Comparison of ENCODE assay signal across 8 cellular contexts in the genomic region with DNA sequence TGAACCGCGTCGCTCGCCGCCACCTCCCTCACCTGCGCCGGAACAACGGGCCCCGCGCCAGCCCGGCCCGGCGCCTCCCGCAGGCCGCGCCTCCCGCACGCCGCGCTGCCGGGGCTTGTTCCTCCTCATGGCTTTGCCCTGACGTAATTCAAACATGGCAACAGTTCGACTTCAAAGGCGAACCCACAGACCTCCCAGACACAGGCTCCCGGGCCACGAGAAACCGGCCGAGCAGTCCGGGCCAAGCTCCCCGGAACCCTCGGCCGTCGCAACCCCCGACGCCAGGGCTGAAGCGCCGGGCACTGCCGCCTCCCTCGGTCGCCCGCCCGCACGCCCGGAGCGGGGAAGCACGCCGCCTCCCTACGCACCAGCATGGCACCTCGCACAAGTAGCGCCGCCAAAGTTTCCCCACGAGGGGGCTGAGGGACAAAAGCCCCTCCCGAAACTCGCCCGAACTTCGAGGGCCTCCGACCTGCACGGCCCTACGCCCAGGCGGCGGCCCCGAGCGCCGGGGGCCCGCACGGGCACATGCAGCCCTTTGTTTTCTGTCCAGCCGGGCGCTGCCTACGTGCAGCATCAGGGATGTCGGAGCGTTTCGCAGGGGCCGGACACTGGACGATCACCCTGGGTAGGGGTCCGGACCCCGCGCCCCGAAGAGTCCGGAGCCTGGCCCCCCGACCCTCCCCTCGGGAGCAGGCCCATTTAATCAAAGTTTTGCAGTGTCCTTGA. TPM values are rescaled to one million over a fixed set of nuclear protein-coding genes. Genes with fewer than 3 reads are reported as not detected.
DNase-seq lines count a peak whose midpoint lies in the region; ATAC-seq and TF ChIP-seq lines count a peak whose summit lies in the region.

No MANE protein-coding gene starts in this region.

- peaks cover 47% of the 10 kb centered on the region for H3K4me1 Mint-ChIP-seq in activated B cell treated with CpG ODN at 0.5 μM for 24 hours
- H3K4me1 Mint-ChIP-seq in central memory CD8-positive, alpha-beta T cell, result peaks cover 54% of the 10 kb centered on the region

- ATAC-seq in activated B cell treated with CpG ODN at 0.5 μM for 24 hours (ENCODE audit: low read depth), result peak; percentile 58
- peak; percentile 60 for ATAC-seq in central memory CD8-positive, alpha-beta T cell (replicated peaks; ENCODE audit: extremely low read depth, poor library complexity, severe bottlenecking)

- peaks cover 19% of the 10 kb centered on the region for H3K36me3 Mint-ChIP-seq in activated B cell treated with CpG ODN at 0.5 μM for 24 hours (ENCODE audit: low read depth)
- H3K36me3 Mint-ChIP-seq in central memory CD8-positive, alpha-beta T cell (ENCODE audit: insufficient read depth), result peaks cover 25% of the 10 kb centered on the region

- H3K27ac Mint-ChIP-seq in activated B cell treated with CpG ODN at 0.5 μM for 24 hours, result peak overlapping the region; percentile 97
- peak overlapping the region; percentile 91 for H3K27ac Mint-ChIP-seq in central memory CD8-positive, alpha-beta T cell (ENCODE audit: low read depth)

- POLR2A ChIA-PET in HEK293T (lab: Yijun Ruan, JAX), result no interaction called here
- POLR2A ChIA-PET in activated B cell treated with CpG ODN at 0.5 μM for 24 hours (lab: Charles Lee), result interaction anchor here (6.1 kb wide), 1 partner anchor 25 kb away, joined by 116 read pairs; no protein-coding TSS in a partner anchor

- intact Hi-C loops in activated B cell treated with CpG ODN at 0.5 μM for 24 hours (cut with micrococcal nuclease), result loop anchor here (2.0 to 10.0 kb wide), 3 partner anchors 641 to 1939 kb away; a partner anchor contains a TSS

- H3K9me3 Mint-ChIP-seq in activated B cell treated with CpG ODN at 0.5 μM for 24 hours, result no peaks in the 10 kb centered on the region
- H3K9me3 Mint-ChIP-seq in central memory CD8-positive, alpha-beta T cell, result no peaks in the 10 kb centered on the region

- H3K27me3 Mint-ChIP-seq in activated B cell treated with CpG ODN at 0.5 μM for 24 hours, result no peaks in the 10 kb centered on the region
- no peaks in the 10 kb centered on the region for H3K27me3 Mint-ChIP-seq in central memory CD8-positive, alpha-beta T cell

- CTCF ChIA-PET in HEK293T (lab: Yijun Ruan, JAX) (no interaction called here), activated B cell treated with CpG ODN at 0.5 μM for 24 hours (lab: Charles Lee) (no interaction called here)

- TF ChIP-seq CTCF in GM10266 (IDR thresholded peaks at IDR 0.05; ENCODE audit: control insufficient read depth, insufficient read depth, low read depth, missing control alignments) (no peak), activated B cell treated with CpG ODN at 0.5 μM for 24 hours (IDR thresholded peaks at IDR 0.05) (no peak)

- peak; percentile 76 for DNase-seq in GM10266 (ENCODE audit: extremely low spot score)
- peak; percentile 56 for DNase-seq in HEK293T (ENCODE audit: extremely low spot score)
- peak; percentile 76 for DNase-seq in NCI-H146 (lab: John Stamatoyannopoulos, UW)
- DNase-seq in activated B cell treated with CpG ODN at 0.5 μM for 24 hours, result peak; percentile 73
- peak in 1 of 2 donors; percentile 72 for DNase-seq in central memory CD8-positive, alpha-beta T cell (ENCODE audit: low spot score in 2 of 2)
- DNase-seq in kidney tubule cell (ENCODE audit: low spot score), result peak; percentile 84
- peak; percentile 30 to 53 (median 39) for DNase-seq in stimulated activated CD4-positive, alpha-beta T cell treated with anti-CD3 and anti-CD28 coated beads, Interleukin-1b, Interleukin-23, amount 100 ng/mL, for 24 hours (ENCODE audit: low read depth in 4 of 4, low spot score in 1 of 4)
- no peak for DNase-seq in SKM-1 treated with dmso at 0.1 percent for 144 hours (lab: John Stamatoyannopoulos, UW; ENCODE audit: unreplicated experiment)

- H3K4me3 Mint-ChIP-seq in activated B cell treated with CpG ODN at 0.5 μM for 24 hours, result peak overlapping the region; percentile 96
- peak overlapping the region; percentile 83 for H3K4me3 Mint-ChIP-seq in central memory CD8-positive, alpha-beta T cell

TF ChIP-seq in HEK293T, 16 proteins besides CTCF, POLR2A, EP300 and RAD21:
- TF ChIP-seq FOXM1 (IDR thresholded peaks at IDR 0.05; ENCODE audit: borderline replicate concordance) (no peak), L3MBTL2 (conservative IDR thresholded peaks at IDR 0.05) (peak; percentile 35), CTBP1 (IDR thresholded peaks at IDR 0.05; ENCODE audit: borderline replicate concordance) (no peak), LEF1 (IDR thresholded peaks at IDR 0.05; ENCODE audit: borderline replicate concordance) (peak; percentile 95)

RNA-seq across cellular contexts. Expression of a gene that starts 1.7 kb away (rescaled TPM):
- 153 and 157 TPM in 2 replicates for total RNA-seq in activated B cell treated with CpG ODN at 0.5 μM for 24 hours
